22 cellular contexts compared by ENCODE assay signal in the genomic region with DNA sequence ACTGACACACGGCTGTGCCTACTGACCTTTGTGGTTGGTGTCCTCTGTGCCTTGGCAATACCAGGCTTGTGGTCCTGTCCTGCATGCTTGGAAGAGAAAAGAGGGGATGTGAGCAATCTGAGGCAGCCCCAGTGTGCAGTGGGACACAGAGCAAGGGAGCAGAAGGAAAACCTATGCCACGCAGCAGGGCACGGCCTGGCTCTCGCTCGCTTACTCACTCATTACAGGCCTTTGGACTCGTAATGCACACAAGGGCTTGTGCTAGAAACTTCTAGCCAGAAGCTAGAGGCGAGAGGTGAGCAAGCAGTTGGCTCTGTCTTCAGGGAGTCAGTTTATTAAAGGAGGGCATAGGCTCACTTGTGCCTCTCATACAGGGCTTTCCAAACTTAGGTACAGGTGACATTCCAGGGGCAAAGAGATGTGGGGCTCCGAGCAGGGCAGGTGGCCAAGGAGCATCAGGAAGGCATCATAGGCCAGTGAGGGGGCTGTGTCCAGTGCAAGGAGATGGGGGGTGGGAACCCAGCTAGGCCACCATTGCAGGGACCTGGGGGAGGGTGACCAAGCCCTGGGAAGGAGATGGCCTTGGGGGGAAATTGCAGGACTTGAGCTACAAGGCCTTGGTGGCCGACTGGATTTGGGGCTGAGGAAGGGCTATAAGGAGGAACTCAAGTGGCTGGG.
"Had no signal": no experiment of that assay in that cellular context is flagged by ENCODE, and none has a peak within 500 bp of the region (broad histone marks: within the 10 kb centered on the region; RNA-seq: fewer than 3 reads in every experiment).

No MANE protein-coding gene starts in this region.

- H3K36me3 ChIP-seq: ascending aorta, ovary, suprapubic skin, vagina had no signal

- H3K4me3 ChIP-seq: ascending aorta, esophagus muscularis mucosa, ovary, psoas muscle, right atrium auricular region, stomach, suprapubic skin, vagina had no signal

- DNase-seq: activated B cell treated with CpG ODN at 0.5 μM for 24 hours; activated CD4-positive, alpha-beta T cell treated with anti-CD3 and anti-CD28 coated beads for 36 hours; activated CD4-positive, alpha-beta T cell treated with anti-CD3 and anti-CD28 coated beads, Interleukin-2, amount 50 U/mL, for 4 hours; activated naive CD4-positive, alpha-beta T cell treated with anti-CD3 and anti-CD28 coated beads, Interleukin-2, amount 50 U/mL, for 16 hours; activated T-cell treated with anti-CD3 and anti-CD28 coated beads, Interleukin-2, amount 50 U/mL, for 48 hours; central memory CD4-positive, alpha-beta T cell; effector memory CD4-positive, alpha-beta T cell; glutamatergic neuron; left colon; naive thymus-derived CD4-positive, alpha-beta T cell; ovary; stimulated activated CD4-positive, alpha-beta T cell treated with anti-CD3 and anti-CD28 coated beads, Interleukin-2, amount 100 ng/mL, for 24 hours; stomach; T1000; trophoblast cell had no signal

- H3K27ac ChIP-seq: ascending aorta, esophagus muscularis mucosa, ovary, psoas muscle, right atrium auricular region, stomach, suprapubic skin, vagina had no signal

- H3K27ac Mint-ChIP-seq: activated B cell treated with CpG ODN at 0.5 μM for 24 hours; activated CD4-positive, alpha-beta T cell treated with anti-CD3 and anti-CD28 coated beads for 36 hours; naive thymus-derived CD4-positive, alpha-beta T cell; stimulated activated memory B cell treated with anti-CD40 and anti-IgM and Interleukin-4, amounts not matched to agents 10 μg/mL and 1 μg/mL and 100 μg/mL, for 72 hours had no signal

- H3K9me3 Mint-ChIP-seq: activated B cell treated with CpG ODN at 0.5 μM for 24 hours; naive thymus-derived CD4-positive, alpha-beta T cell; stimulated activated memory B cell treated with anti-CD40 and anti-IgM and Interleukin-4, amounts not matched to agents 10 μg/mL and 1 μg/mL and 100 μg/mL, for 72 hours had no signal

- H3K27me3 ChIP-seq: ascending aorta, esophagus muscularis mucosa, ovary, right atrium auricular region, stomach, suprapubic skin, vagina had no signal

- H3K4me3 Mint-ChIP-seq: activated B cell treated with CpG ODN at 0.5 μM for 24 hours; activated CD4-positive, alpha-beta T cell treated with anti-CD3 and anti-CD28 coated beads for 36 hours; naive thymus-derived CD4-positive, alpha-beta T cell; stimulated activated memory B cell treated with anti-CD40 and anti-IgM and Interleukin-4, amounts not matched to agents 10 μg/mL and 1 μg/mL and 100 μg/mL, for 72 hours had no signal

- H3K27me3 Mint-ChIP-seq: activated CD4-positive, alpha-beta T cell treated with anti-CD3 and anti-CD28 coated beads for 36 hours; naive thymus-derived CD4-positive, alpha-beta T cell had no signal

- ATAC-seq: activated CD4-positive, alpha-beta T cell treated with anti-CD3 and anti-CD28 coated beads for 36 hours; left colon; naive thymus-derived CD4-positive, alpha-beta T cell; psoas muscle; stimulated activated memory B cell treated with anti-CD40 and anti-IgM and Interleukin-4, amounts not matched to agents 10 μg/mL and 1 μg/mL and 100 μg/mL, for 72 hours had no signal

- H3K36me3 Mint-ChIP-seq: naive thymus-derived CD4-positive, alpha-beta T cell; stimulated activated memory B cell treated with anti-CD40 and anti-IgM and Interleukin-4, amounts not matched to agents 10 μg/mL and 1 μg/mL and 100 μg/mL, for 72 hours had no signal

- H3K4me1 Mint-ChIP-seq: activated B cell treated with CpG ODN at 0.5 μM for 24 hours; activated CD4-positive, alpha-beta T cell treated with anti-CD3 and anti-CD28 coated beads for 36 hours; naive thymus-derived CD4-positive, alpha-beta T cell; stimulated activated memory B cell treated with anti-CD40 and anti-IgM and Interleukin-4, amounts not matched to agents 10 μg/mL and 1 μg/mL and 100 μg/mL, for 72 hours had no signal

- H3K4me1 ChIP-seq: ascending aorta, esophagus muscularis mucosa, psoas muscle, right atrium auricular region, stomach, suprapubic skin had no signal

- H3K9me3 ChIP-seq: ascending aorta, esophagus muscularis mucosa, ovary, psoas muscle, right atrium auricular region, stomach, suprapubic skin, vagina had no signal
